ENCODE assay signal across 13 cellular contexts in genomic region chr5:120405291-120405864, GRCh38. TPM values are rescaled to one million over a fixed set of nuclear protein-coding genes. Genes with fewer than 3 reads are reported as not detected.
A peak's percentile ranks its signal among the peaks of the same experiment; 100 is the strongest.
DNase-seq lines count a peak whose midpoint lies in the region; ATAC-seq and TF ChIP-seq lines count a peak whose summit lies in the region.
"Had no signal": no experiment of that assay in that cellular context is flagged by ENCODE, and none has a peak within 500 bp of the region (broad histone marks: within the 10 kb centered on the region; RNA-seq: fewer than 3 reads in every experiment).

No MANE protein-coding gene starts in this region.

- ATAC-seq in RWPE2 (ENCODE audit: low read depth) (peak; percentile 77), foreskin keratinocyte (peak; percentile 62), GM19351 (IDR thresholded peaks at IDR 0.05; ENCODE audit: unreplicated experiment) (no peak)
- ATAC-seq: left colon had no signal

- H3K27ac Mint-ChIP-seq in HFFc6, result peak overlapping the region; percentile 87
- H3K27ac Mint-ChIP-seq: dendritic cell treated with granulocyte-macrophage colony-stimulating factor and Interleukin-4, amounts not matched to agents 40 ng/mL and 50 ng/mL, for 4 days; stimulated activated naive CD8-positive, alpha-beta T cell treated with anti-CD3 and anti-CD28 coated beads, Interleukin-15, Interleukin-2, amounts not matched to agents 100 ng/mL and 50 ng/mL, for 24 hours had no signal

- no peaks in the 10 kb centered on the region for H3K9me3 ChIP-seq in RWPE2 (ENCODE audit: severe bottlenecking)

- H3K27ac ChIP-seq in ACC112 (ENCODE audit: low read depth, low read length) (peak overlapping the region; percentile 89), RWPE2 (ENCODE audit: poor library complexity, severe bottlenecking) (no peak overlapping the region), foreskin keratinocyte (peak overlapping the region; percentile 69)
- H3K27ac ChIP-seq: C4-2B had no signal

- H3K4me3 Mint-ChIP-seq in HFFc6, result peak overlapping the region; percentile 53
- H3K4me3 Mint-ChIP-seq: dendritic cell treated with granulocyte-macrophage colony-stimulating factor and Interleukin-4, amounts not matched to agents 40 ng/mL and 50 ng/mL, for 4 days; stimulated activated naive CD8-positive, alpha-beta T cell treated with anti-CD3 and anti-CD28 coated beads, Interleukin-15, Interleukin-2, amounts not matched to agents 100 ng/mL and 50 ng/mL, for 24 hours had no signal

- H3K4me1 ChIP-seq in ACC112 (ENCODE audit: control insufficient read depth, insufficient read depth, low read length, unreplicated experiment) (peaks cover 23% of the 10 kb centered on the region), RWPE2 (ENCODE audit: insufficient read depth, poor library complexity, severe bottlenecking) (peaks cover 16% of the 10 kb centered on the region), foreskin keratinocyte (peaks cover 10% of the 10 kb centered on the region)

- no peaks in the 10 kb centered on the region for H3K79me2 ChIP-seq in ACC112 (ENCODE audit: control insufficient read depth, insufficient read depth, low read length, unreplicated experiment)

- no peaks in the 10 kb centered on the region for H3K36me3 ChIP-seq in ACC112 (ENCODE audit: insufficient read depth, low read length)
- H3K36me3 ChIP-seq in RWPE2 (ENCODE audit: low read depth), result no peaks in the 10 kb centered on the region

- no peak for TF ChIP-seq CTCF in HFFc6 (IDR thresholded peaks at IDR 0.05)
- TF ChIP-seq CTCF in RWPE2 (IDR thresholded peaks at IDR 0.05; ENCODE audit: poor library complexity, severe bottlenecking), result no peak
- no peak for TF ChIP-seq CTCF in foreskin keratinocyte (conservative IDR thresholded peaks at IDR 0.05)

- H3K4me3 ChIP-seq in ACC112 (ENCODE audit: low read depth, low read length) (peak overlapping the region; percentile 31; the same call in 1 of the 2 replicates), RWPE2 (ENCODE audit: severe bottlenecking) (no peak overlapping the region)
- H3K4me3 ChIP-seq: skin epidermis had no signal

- peaks cover 34% of the 10 kb centered on the region for H3K4me1 Mint-ChIP-seq in HFFc6 (ENCODE audit: low read depth)

- H3K27me3 ChIP-seq in ACC112 (ENCODE audit: insufficient read depth, low read length) (no peaks in the 10 kb centered on the region), RWPE2 (ENCODE audit: insufficient read depth, poor library complexity, severe bottlenecking) (no peaks in the 10 kb centered on the region), foreskin keratinocyte (no peaks in the 10 kb centered on the region)

- H3K36me3 Mint-ChIP-seq in HFFc6 (ENCODE audit: low read depth), result peaks cover 29% of the 10 kb centered on the region

- H2AFZ ChIP-seq in ACC112 (ENCODE audit: low read length, unreplicated experiment), result no peak overlapping the region

- peaks cover 20% of the 10 kb centered on the region for H3K9me3 Mint-ChIP-seq in HFFc6

- DNase-seq in HFFc6, result peak; percentile 71
- DNase-seq in RWPE2 (ENCODE audit: low spot score), result no peak
- peak; percentile 31 to 56 for DNase-seq in foreskin keratinocyte
- no peak for DNase-seq in amygdala (lab: John Stamatoyannopoulos, UW)
- DNase-seq in T1000 (lab: John Stamatoyannopoulos, UW), result no peak
- DNase-seq in NCI-H2196 (lab: John Stamatoyannopoulos, UW; ENCODE audit: unreplicated experiment), result no peak
- DNase-seq: left colon had no signal

- H3K27me3 Mint-ChIP-seq in HFFc6 (ENCODE audit: insufficient read depth), result no peaks in the 10 kb centered on the region
- H3K27me3 Mint-ChIP-seq: dendritic cell treated with granulocyte-macrophage colony-stimulating factor and Interleukin-4, amounts not matched to agents 40 ng/mL and 50 ng/mL, for 4 days; stimulated activated naive CD8-positive, alpha-beta T cell treated with anti-CD3 and anti-CD28 coated beads, Interleukin-15, Interleukin-2, amounts not matched to agents 100 ng/mL and 50 ng/mL, for 24 hours had no signal

RNA-seq across cellular contexts. Expression of gene PRR16, which starts 58.7 kb away (rescaled TPM):
- 10 to 100 TPM; 53.5 to 74.0 (median 61.2) TPM for total RNA-seq in HFFc6 (2021; fragmentation: NEBNext Ultra II Directional; extraction: Animal tissue kit (Norgen Biotek cat#: 25700))
- total RNA-seq in foreskin keratinocyte, result 0.07 TPM in 1 of 2 replicates, not detected in the other
- polyA plus RNA-seq in foreskin keratinocyte, result not detected in 2 replicates

Comparison
In these comparisons a context has a peak if more than half of its experiments do, and no peak if none do; other contexts are left out.
1. DNase-seq: peak in HFFc6 (single experiment) and foreskin keratinocyte (2 of 2); none in RWPE2 (single experiment), amygdala (0 of 56), T1000 (single experiment) and NCI-H2196 (single experiment).
2. RNA of gene PRR16, which starts 58.7 kb away (total RNA-seq): 53.5 to 74.0 TPM in HFFc6; 0.07 TPM in foreskin keratinocyte; every median in the first group is over 10 times any median in the second.